ENCODE assay signal across 9 cellular contexts in the genomic region with DNA sequence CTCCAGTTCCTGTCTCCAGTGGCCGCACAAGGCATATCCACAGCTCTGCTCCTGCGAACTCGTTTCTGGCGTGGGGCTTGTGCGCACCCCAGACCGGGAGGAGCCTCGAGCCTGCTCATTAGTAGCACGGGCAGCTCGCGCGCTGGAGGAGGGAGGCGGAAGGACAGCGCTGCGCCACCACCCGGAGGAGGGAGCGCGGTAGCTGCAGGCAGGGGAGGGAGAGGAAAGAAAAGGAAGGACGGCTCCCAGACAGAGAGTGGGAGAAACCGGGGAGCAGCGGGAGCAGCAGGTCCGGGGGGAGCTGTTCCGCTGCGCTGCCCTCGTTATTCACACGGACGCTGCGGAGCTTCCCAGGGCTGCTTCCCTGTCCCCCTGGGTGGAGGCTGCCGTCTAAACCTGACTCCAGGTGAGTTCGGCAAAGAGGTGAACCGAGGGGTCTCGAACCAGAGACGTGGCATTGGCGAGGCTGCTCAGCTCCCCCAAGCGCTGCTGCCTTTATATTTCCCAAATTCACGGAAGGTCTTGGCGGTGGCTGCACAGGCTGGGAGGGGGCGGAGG.
DNase-seq lines count a peak whose midpoint lies in the region; ATAC-seq and TF ChIP-seq lines count a peak whose summit lies in the region.
"Had no signal": no experiment of that assay in that cellular context is flagged by ENCODE, and none has a peak within 500 bp of the region (broad histone marks: within the 10 kb centered on the region; RNA-seq: fewer than 3 reads in every experiment).

No MANE protein-coding gene starts in this region.

- H4K91ac ChIP-seq in mesenchymal stem cell (ENCODE audit: low read length), result no peak overlapping the region

- H3K36me3 ChIP-seq in mesenchymal stem cell (ENCODE audit: control insufficient read depth in 1 of 2, insufficient read depth in 2 of 2, low read depth in 1 of 2, low read length in 2 of 2), result no peaks in the 10 kb centered on the region
- H3K36me3 ChIP-seq: SJSA1 had no signal

- H2AK5ac ChIP-seq in mesenchymal stem cell (ENCODE audit: low read length, severe bottlenecking), result no peak overlapping the region

- TF ChIP-seq CTCF in choroid plexus epithelial cell (conservative IDR thresholded peaks at IDR 0.05; ENCODE audit: low read depth, low read length), result peak; percentile 62

- peak overlapping the region in 1 of 2 experiments; percentile 28 for H3K14ac ChIP-seq in mesenchymal stem cell (ENCODE audit: low read length in 2 of 2)

- H3K4me2 ChIP-seq in mesenchymal stem cell (ENCODE audit: low read length, poor library complexity, severe bottlenecking), result peak overlapping the region; percentile 81

- no peak overlapping the region for H2BK5ac ChIP-seq in mesenchymal stem cell (ENCODE audit: low read depth, low read length, poor library complexity, severe bottlenecking)

- peak overlapping the region; percentile 33 for H2AFZ ChIP-seq in mesenchymal stem cell (ENCODE audit: low read depth, low read length)

- H3K4ac ChIP-seq in mesenchymal stem cell (ENCODE audit: low read depth in 1 of 2, low read length in 2 of 2), result no peak overlapping the region

- H3K79me1 ChIP-seq in mesenchymal stem cell (replicated peaks; ENCODE audit: low read length, poor library complexity, severe bottlenecking), result no peaks in the 10 kb centered on the region

- H2BK12ac ChIP-seq in mesenchymal stem cell (ENCODE audit: low read length in 2 of 2), result no peak overlapping the region

- no peak overlapping the region for H2BK15ac ChIP-seq in mesenchymal stem cell (ENCODE audit: low read depth, poor library complexity, severe bottlenecking)

- no peak overlapping the region for H2BK120ac ChIP-seq in mesenchymal stem cell (ENCODE audit: low read depth, low read length)

- no peak for TF ChIP-seq POLR2A in GM18505 (IDR thresholded peaks at IDR 0.05; ENCODE audit: borderline replicate concordance, extremely low read depth, insufficient read depth, insufficient read length)

- no peaks in the 10 kb centered on the region for H3K27me3 ChIP-seq in mesenchymal stem cell (ENCODE audit: control insufficient read depth in 1 of 2, insufficient read depth in 1 of 2, low read length in 2 of 2)
- H3K27me3 ChIP-seq: SJSA1 had no signal

- H3K9me3 ChIP-seq in mesenchymal stem cell (ENCODE audit: control insufficient read depth, low read length), result no peaks in the 10 kb centered on the region
- H3K9me3 ChIP-seq: SJSA1 had no signal

- H3K4me3 ChIP-seq in choroid plexus epithelial cell (ENCODE audit: low read depth, low read length) (peak overlapping the region; percentile 62), mesenchymal stem cell (ENCODE audit: insufficient read depth in 1 of 2, low read depth in 1 of 2, low read length in 2 of 2) (peak overlapping the region; percentile 45 to 49)
- H3K4me3 ChIP-seq: SJSA1 had no signal

- DNase-seq in Ammon's horn (ENCODE audit: low spot score), result peak; percentile 62
- DNase-seq in NCI-H128 (lab: John Stamatoyannopoulos, UW; ENCODE audit: unreplicated experiment), result peak; percentile 12
- peak; percentile 70 for DNase-seq in choroid plexus epithelial cell (ENCODE audit: low read depth)
- DNase-seq in mesenchymal stem cell, result peak; percentile 68
- no peak for DNase-seq in NCI-H1436 treated with DMSO at 0.1 percent for 48 hours (lab: John Stamatoyannopoulos, UW)
- DNase-seq in UCSD-AML1 (lab: John Stamatoyannopoulos, UW; ENCODE audit: unreplicated experiment), result no peak

- peaks cover 5% of the 10 kb centered on the region for H3K4me1 ChIP-seq in mesenchymal stem cell (ENCODE audit: control insufficient read depth, insufficient read depth, low read depth, low read length)
- H3K4me1 ChIP-seq: SJSA1 had no signal

- peak overlapping the region in 1 of 2 experiments; percentile 49 for H3K18ac ChIP-seq in mesenchymal stem cell (ENCODE audit: low read depth in 1 of 2, low read length in 2 of 2)

- no peak overlapping the region for H3K9ac ChIP-seq in mesenchymal stem cell (ENCODE audit: low read length)

- no peak for ATAC-seq in GM18505 (IDR thresholded peaks at IDR 0.05; ENCODE audit: unreplicated experiment)
- no peak for ATAC-seq in GM19467 (IDR thresholded peaks at IDR 0.05; ENCODE audit: unreplicated experiment)

- no peak overlapping the region for H3K27ac ChIP-seq in mesenchymal stem cell (ENCODE audit: low read length, poor library complexity, severe bottlenecking)
- H3K27ac ChIP-seq: SJSA1 had no signal

- under 1% methylated on average over 37 of the region's 37 CpGs for WGBS in mesenchymal stem cell

- H4K8ac ChIP-seq in mesenchymal stem cell (ENCODE audit: low read length), result peak overlapping the region; percentile 19

- no peak overlapping the region for H3K23ac ChIP-seq in mesenchymal stem cell (ENCODE audit: low read length in 2 of 2)

Comparison
In these comparisons a context has a peak if more than half of its experiments do, and no peak if none do; other contexts are left out.
1. DNase-seq: peak in Ammon's horn (single experiment), NCI-H128 (single experiment), choroid plexus epithelial cell (single experiment) and mesenchymal stem cell (single experiment); none in NCI-H1436 treated with DMSO at 0.1 percent for 48 hours (single experiment) and UCSD-AML1 (single experiment).